ENCODE assay signal across 28 cellular contexts in the genomic region with DNA sequence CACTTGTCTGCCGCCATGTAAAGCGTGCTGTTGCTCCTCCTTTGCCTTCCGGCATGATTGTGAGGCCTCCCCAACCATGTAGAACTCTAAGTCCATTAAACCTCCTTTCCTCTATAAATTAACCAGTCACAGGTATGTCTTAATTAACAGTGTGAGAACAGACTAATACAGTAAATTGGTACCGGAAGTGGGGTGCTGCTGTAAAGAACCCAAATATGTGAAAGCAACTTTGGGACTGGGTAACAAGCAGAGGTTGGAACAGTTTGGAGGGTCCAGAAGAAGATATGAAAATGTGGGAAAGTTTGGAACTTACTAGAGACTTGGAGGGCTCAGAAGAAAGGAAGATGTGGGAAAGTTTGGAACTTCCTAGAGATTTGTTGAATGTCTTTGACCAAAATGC.
"Had no signal": no experiment of that assay in that cellular context is flagged by ENCODE, and none has a peak within 500 bp of the region (broad histone marks: within the 10 kb centered on the region; RNA-seq: fewer than 3 reads in every experiment).

No MANE protein-coding gene starts in this region.

- H3K36me3 Mint-ChIP-seq: stimulated activated effector memory CD8-positive, alpha-beta T cell treated with anti-CD3 and anti-CD28 coated beads, Interleukin-12 subunit alpha, Interleukin-12 subunit beta, amount 100 ng/mL, for 72 hours had no signal

- H3K4me3 ChIP-seq: neural progenitor cell, ovary, psoas muscle, skin epidermis, smooth muscle cell, spleen, stomach, thoracic aorta, thyroid gland, tibial nerve, upper lobe of left lung, vagina had no signal

- H3K36me3 ChIP-seq: neural progenitor cell, ovary, thoracic aorta, thyroid gland, upper lobe of left lung, vagina had no signal

- FAIRE-seq: urothelium cell line had no signal

- H3K27ac ChIP-seq: neural progenitor cell, ovary, psoas muscle, skin epidermis, spleen, stomach, thoracic aorta, thyroid gland, tibial nerve, upper lobe of left lung, vagina had no signal

- H3K9ac ChIP-seq: neural progenitor cell had no signal

- H3K4me3 Mint-ChIP-seq: naive thymus-derived CD4-positive, alpha-beta T cell; natural killer cell; nephron; neural progenitor cell; stimulated activated effector memory CD8-positive, alpha-beta T cell treated with anti-CD3 and anti-CD28 coated beads, Interleukin-12 subunit alpha, Interleukin-12 subunit beta, amount 100 ng/mL, for 72 hours; stimulated activated naive B cell treated with anti-CD40 and anti-IgM and Interleukin-4, amounts not matched to agents 10 μg/mL and 1 μg/mL and 100 μg/mL, for 72 hours; stimulated activated naive CD8-positive, alpha-beta T cell treated with anti-CD3 and anti-CD28 coated beads, Interleukin-15, Interleukin-2, amounts not matched to agents 100 ng/mL and 50 ng/mL, for 24 hours had no signal

- DNase-seq: naive thymus-derived CD4-positive, alpha-beta T cell; natural killer cell; occipital lobe; psoas muscle; right cardiac atrium; spleen; stimulated activated CD4-positive, alpha-beta T cell treated with anti-CD3 and anti-CD28 coated beads, Interleukin-12 subunit alpha, Interleukin-12 subunit beta, amount 100 ng/mL, for 4 hours; stimulated activated CD4-positive, alpha-beta T cell treated with anti-CD3 and anti-CD28 coated beads, Interleukin-1b, Interleukin-23, amount 100 ng/mL, for 48 hours; stimulated activated CD4-positive, alpha-beta T cell treated with anti-CD3 and anti-CD28 coated beads, Interleukin-2, amount 100 ng/mL, for 48 hours; stimulated activated CD4-positive, alpha-beta T cell treated with anti-CD3 and anti-CD28 coated beads, Interleukin-4, amount 100 ng/mL, for 24 hours; stimulated activated naive B cell treated with anti-CD40 and anti-IgM and Interleukin-4, amounts not matched to agents 10 μg/mL and 1 μg/mL and 100 μg/mL, for 72 hours; stimulated activated naive CD4-positive, alpha-beta T cell treated with Interleukin-2 at 50 U/mL for 16 hours; stomach; thyroid gland; trophoblast cell had no signal

- H3K27ac Mint-ChIP-seq: naive thymus-derived CD4-positive, alpha-beta T cell; natural killer cell; nephron; neural progenitor cell; stimulated activated effector memory CD8-positive, alpha-beta T cell treated with anti-CD3 and anti-CD28 coated beads, Interleukin-12 subunit alpha, Interleukin-12 subunit beta, amount 100 ng/mL, for 72 hours; stimulated activated naive B cell treated with anti-CD40 and anti-IgM and Interleukin-4, amounts not matched to agents 10 μg/mL and 1 μg/mL and 100 μg/mL, for 72 hours; stimulated activated naive CD8-positive, alpha-beta T cell treated with anti-CD3 and anti-CD28 coated beads, Interleukin-15, Interleukin-2, amounts not matched to agents 100 ng/mL and 50 ng/mL, for 24 hours had no signal

- ATAC-seq: naive thymus-derived CD4-positive, alpha-beta T cell; natural killer cell; psoas muscle; right cardiac atrium; sciatic nerve; stimulated activated effector memory CD8-positive, alpha-beta T cell treated with anti-CD3 and anti-CD28 coated beads, Interleukin-12 subunit alpha, Interleukin-12 subunit beta, amount 100 ng/mL, for 72 hours; stimulated activated naive B cell treated with anti-CD40 and anti-IgM and Interleukin-4, amounts not matched to agents 10 μg/mL and 1 μg/mL and 100 μg/mL, for 72 hours had no signal

- H3K4me1 Mint-ChIP-seq: stimulated activated effector memory CD8-positive, alpha-beta T cell treated with anti-CD3 and anti-CD28 coated beads, Interleukin-12 subunit alpha, Interleukin-12 subunit beta, amount 100 ng/mL, for 72 hours had no signal

- H3K4me1 ChIP-seq: neural progenitor cell, psoas muscle, spleen, stomach, thyroid gland, tibial nerve, upper lobe of left lung, vagina had no signal

- H3K27me3 ChIP-seq: neural progenitor cell, ovary, spleen, stomach, thyroid gland, tibial nerve, upper lobe of left lung, vagina had no signal

- H3K9me3 ChIP-seq: ovary, psoas muscle, thoracic aorta, thyroid gland, upper lobe of left lung, vagina had no signal

- H3K27me3 Mint-ChIP-seq: naive thymus-derived CD4-positive, alpha-beta T cell; stimulated activated naive B cell treated with anti-CD40 and anti-IgM and Interleukin-4, amounts not matched to agents 10 μg/mL and 1 μg/mL and 100 μg/mL, for 72 hours; stimulated activated naive CD8-positive, alpha-beta T cell treated with anti-CD3 and anti-CD28 coated beads, Interleukin-15, Interleukin-2, amounts not matched to agents 100 ng/mL and 50 ng/mL, for 24 hours had no signal
